ENCODE assay signal across 8 cellular contexts in genomic region chr20:1894951-1895673, GRCh38. TPM values are rescaled to one million over a fixed set of nuclear protein-coding genes. Genes with fewer than 3 reads are reported as not detected.
DNase-seq lines count a peak whose midpoint lies in the region; ATAC-seq, FAIRE-seq and TF ChIP-seq lines count a peak whose summit lies in the region.

Gene SIRPA (plus strand): TSS chr20:1895407. CDS start chr20:1895448, 41 bp downstream.

- H3K36me3 ChIP-seq in bronchial epithelial cell (ENCODE audit: control insufficient read depth, insufficient read depth, low read length): no peaks in the 10 kb centered on the region
- H3K36me3 ChIP-seq in iPS-15b (ENCODE audit: control insufficient read depth, insufficient read depth, low read length): no peaks in the 10 kb centered on the region
- no peaks in the 10 kb centered on the region for H3K36me3 ChIP-seq in rectal smooth muscle tissue (ENCODE audit: control insufficient read depth, insufficient read depth, low read length)

- H3K27ac ChIP-seq in rectal smooth muscle tissue (ENCODE audit: low read depth, low read length): peak within 1 kb of the TSS; percentile 92

- ATAC-seq in HG03565 (IDR thresholded peaks at IDR 0.05; ENCODE audit: unreplicated experiment): no peak

- H3K4me3 ChIP-seq in bronchial epithelial cell (ENCODE audit: low read depth, low read length): peak within 1 kb of the TSS; percentile 60
- peak within 1 kb of the TSS; percentile 68 for H3K4me3 ChIP-seq in iPS-15b (ENCODE audit: low read depth, low read length)
- H3K4me3 ChIP-seq in rectal smooth muscle tissue (ENCODE audit: low read length): peak within 1 kb of the TSS; percentile 79

- no peaks in the 10 kb centered on the region for H3K9me3 ChIP-seq in iPS-15b (ENCODE audit: control insufficient read depth, insufficient read depth, low read length)

- FAIRE-seq in bronchial epithelial cell (lab: Jason Lieb, UNC): no peak

- in situ Hi-C loops in ACHN (cut with HindIII; ENCODE audit: low pct_ligation_motif_present, low pct_unique_long_range_greater_than_20kb, low sequenced_read_pairs): no loop called here

- no peaks in the 10 kb centered on the region for H3K27me3 ChIP-seq in bronchial epithelial cell (ENCODE audit: control insufficient read depth, insufficient read depth, low read length)
- H3K27me3 ChIP-seq in iPS-15b (ENCODE audit: control insufficient read depth, insufficient read depth, low read length): peaks cover 33% of the 10 kb centered on the region
- H3K27me3 ChIP-seq in rectal smooth muscle tissue (ENCODE audit: control insufficient read depth, insufficient read depth, low read length): no peaks in the 10 kb centered on the region

- H3K9ac ChIP-seq in iPS-15b (ENCODE audit: low read depth, low read length) (peak within 1 kb of the TSS; percentile 65), rectal smooth muscle tissue (ENCODE audit: low read length) (peak within 1 kb of the TSS; percentile 75)

- DNase-seq in ACHN (peak; percentile 59), GM10266 (ENCODE audit: extremely low spot score) (peak; percentile 78), NCI-H748 treated with DMSO at 0.1 percent for 48 hours (lab: John Stamatoyannopoulos, UW) (peak; percentile 73), bronchial epithelial cell (ENCODE audit: low read depth) (no peak), NCI-H187 (lab: John Stamatoyannopoulos, UW) (no peak)

- TF ChIP-seq CTCF in GM10266 (IDR thresholded peaks at IDR 0.05; ENCODE audit: control insufficient read depth, insufficient read depth, low read depth, missing control alignments): no peak
- TF ChIP-seq CTCF in bronchial epithelial cell (IDR thresholded peaks at IDR 0.05; ENCODE audit: insufficient read depth, low read length, severe bottlenecking): no peak

- peaks cover 4% of the 10 kb centered on the region for H3K4me1 ChIP-seq in iPS-15b (ENCODE audit: control insufficient read depth, insufficient read depth, low read length)
- peaks cover 22% of the 10 kb centered on the region for H3K4me1 ChIP-seq in rectal smooth muscle tissue (ENCODE audit: control insufficient read depth, insufficient read depth, low read length)

RNA-seq across cellular contexts. Expression of gene SIRPA, which starts in this region (rescaled TPM):
- 5.0 and 6.8 TPM in 2 replicates for total RNA-seq in bronchial epithelial cell

Comparison
In these comparisons a context has a peak if more than half of its experiments do, and no peak if none do; other contexts are left out.
1. DNase-seq: peak in ACHN (single experiment), GM10266 (single experiment) and NCI-H748 treated with DMSO at 0.1 percent for 48 hours (single experiment); none in bronchial epithelial cell (single experiment) and NCI-H187 (0 of 2).
2. Peak in every context shown above with its lines, with median percentiles within 50 percentile points of each other: H3K4me3 ChIP-seq.